ENCODE assay signal across 1 cellular context in genomic region chr9:122075135-122076030, GRCh38.
TF ChIP-seq lines count a peak whose summit lies in the region.

No MANE protein-coding gene starts in this region.

TF ChIP-seq in K562, 482 proteins besides CTCF, POLR2A, EP300 and RAD21 (continued from another document):
- no peak for TF ChIP-seq ZNF318 (IDR thresholded peaks at IDR 0.05; ENCODE audit: borderline replicate concordance in 1 of 2, low read depth in 1 of 2)
- TF ChIP-seq CC2D1A (IDR thresholded peaks at IDR 0.05): no peak
- no peak for TF ChIP-seq RFX5 (IDR thresholded peaks at IDR 0.05; ENCODE audit: low read depth, low read length)
- no peak for TF ChIP-seq ZNF639 (CRISPR knock-in tag; conservative IDR thresholded peaks at IDR 0.05 in 1 of 2, IDR thresholded peaks at IDR 0.05 in 1 of 2)
- no peak for TF ChIP-seq ZNF75A (CRISPR knock-in tag; IDR thresholded peaks at IDR 0.05)
- no peak for TF ChIP-seq CTBP1 (IDR thresholded peaks at IDR 0.05; ENCODE audit: borderline replicate concordance)
- no peak for TF ChIP-seq ZBTB1 (CRISPR knock-in tag; IDR thresholded peaks at IDR 0.05; ENCODE audit: borderline replicate concordance, low read depth)
- TF ChIP-seq FIP1L1 (IDR thresholded peaks at IDR 0.05; ENCODE audit: low read depth, low read length, poor library complexity, severe bottlenecking): no peak
- TF ChIP-seq CBX1 (IDR thresholded peaks at IDR 0.05; ENCODE audit: low read depth): no peak
- no peak for TF ChIP-seq TRIM28 (IDR thresholded peaks at IDR 0.05)
